Comparison of ENCODE assay signal across 8 cellular contexts in genomic region chr6:160088069-160088773, GRCh38. TPM values are rescaled to one million over a fixed set of nuclear protein-coding genes. Genes with fewer than 3 reads are reported as not detected.
A peak's percentile ranks its signal among the peaks of the same experiment; 100 is the strongest.
DNase-seq lines count a peak whose midpoint lies in the region; ATAC-seq, FAIRE-seq and TF ChIP-seq lines count a peak whose summit lies in the region.

No MANE protein-coding gene starts in this region.

- H3K36me3 Mint-ChIP-seq in stimulated activated naive B cell treated with anti-CD40 and anti-IgM and Interleukin-4, amounts not matched to agents 10 μg/mL and 1 μg/mL and 100 μg/mL, for 72 hours, result peaks cover 60 to 71% of the 10 kb centered on the region in 2 donors

- FAIRE-seq in K562 (lab: Jason Lieb, UNC), result peak; percentile 86

- POLR2A ChIA-PET in K562 (lab: Yijun Ruan, JAX), result interaction anchor here (0.6 to 1.7 kb wide), 9 partner anchors 8 to 365 kb away, joined by 3 to 8 read pairs (median 3); no protein-coding TSS in a partner anchor

- TF ChIP-seq CTCF in K562 (IDR thresholded peaks at IDR 0.05 in 2 of 3, conservative IDR thresholded peaks at IDR 0.05 in 1 of 3; ENCODE audit: insufficient read depth in 2 of 3, low read depth in 1 of 3, low read length in 3 of 3), result peak; percentile 54 to 75 (median 71)

- H3K36me3 ChIP-seq in K562 (ENCODE audit: control insufficient read depth, insufficient read depth, low read length), result peaks cover 94% of the 10 kb centered on the region

- WGBS in K562 (ENCODE audit: insufficient coverage, low coverage, missing lambda C conversion rate), result 86% methylated on average over 13 of the region's 13 CpGs

- H3K27me3 Mint-ChIP-seq in stimulated activated naive B cell treated with anti-CD40 and anti-IgM and Interleukin-4, amounts not matched to agents 10 μg/mL and 1 μg/mL and 100 μg/mL, for 72 hours, result no peaks in the 10 kb centered on the region

- H3K27ac ChIP-seq in K562 (ENCODE audit: extremely low read depth, low read depth, low read length), result no peak overlapping the region

- CTCF ChIA-PET in K562 (lab: Yijun Ruan, JAX; ENCODE audit: low intra/inter-chr PET ratio), result interaction anchor here (0.8 to 0.9 kb wide), 2 partner anchors 367 to 580 kb away, joined by 3 read pairs; no protein-coding TSS in a partner anchor

- H3K27me3 ChIP-seq in K562 (ENCODE audit: control insufficient read depth in 2 of 2, insufficient read depth in 2 of 2, low read length in 2 of 2), result no peaks in the 10 kb centered on the region

- H3K9me3 ChIP-seq in K562 (replicated peaks; ENCODE audit: control insufficient read depth, insufficient read depth, low read depth, low read length), result no peaks in the 10 kb centered on the region

- no peaks in the 10 kb centered on the region for H3K4me1 ChIP-seq in K562 (replicated peaks in 1 of 2; ENCODE audit: control insufficient read depth in 2 of 2, insufficient read depth in 2 of 2, low read length in 2 of 2)

- peaks cover 4% of the 10 kb centered on the region; the same call in 1 of the 2 replicates for H4K20me1 ChIP-seq in K562 (replicated peaks; ENCODE audit: control insufficient read depth, insufficient read depth, low read length)

- TF ChIP-seq RAD21 in K562 (CRISPR knock-in tag; conservative IDR thresholded peaks at IDR 0.05 in 1 of 2, IDR thresholded peaks at IDR 0.05 in 1 of 2), result peak; percentile 37 to 66

- ATAC-seq in K562, result peak; percentile 70
- no peak for ATAC-seq in stimulated activated naive B cell treated with anti-CD40 and anti-IgM and Interleukin-4, amounts not matched to agents 10 μg/mL and 1 μg/mL and 100 μg/mL, for 72 hours (replicated peaks)

- H3K9me3 Mint-ChIP-seq in stimulated activated naive B cell treated with anti-CD40 and anti-IgM and Interleukin-4, amounts not matched to agents 10 μg/mL and 1 μg/mL and 100 μg/mL, for 72 hours, result no peaks in the 10 kb centered on the region

- H3K4me3 Mint-ChIP-seq in stimulated activated naive B cell treated with anti-CD40 and anti-IgM and Interleukin-4, amounts not matched to agents 10 μg/mL and 1 μg/mL and 100 μg/mL, for 72 hours, result no peak overlapping the region

- no peak overlapping the region for H2AFZ ChIP-seq in K562 (ENCODE audit: low read depth, low read length)

- no peak for TF ChIP-seq POLR2A in K562 (conservative IDR thresholded peaks at IDR 0.05)

- in situ Hi-C loops in K562 (cut with MboI), result no loop called here

- H3K4me2 ChIP-seq in K562 (ENCODE audit: insufficient read depth, low read length), result no peak overlapping the region

- H3K9me1 ChIP-seq in K562 (ENCODE audit: control insufficient read depth, insufficient read depth, low read length), result no peaks in the 10 kb centered on the region

- TF ChIP-seq EP300 in K562 (IDR thresholded peaks at IDR 0.05; ENCODE audit: low read length), result no peak

- DNase-seq in EH (ENCODE audit: low read depth), result peak; percentile 88
- peak; percentile 74 for DNase-seq in LHCN-M2 (ENCODE audit: low read depth)
- peak; percentile 43 to 52 (median 46) for DNase-seq in K562 (ENCODE audit: extremely low read depth in 1 of 4, low spot score in 3 of 4)
- DNase-seq in iPS-NIHi7 (ENCODE audit: extremely low spot score), result peak; percentile 82
- no peak for DNase-seq in stimulated activated naive B cell treated with anti-CD40 and anti-IgM and Interleukin-4, amounts not matched to agents 10 μg/mL and 1 μg/mL and 100 μg/mL, for 72 hours
- no peak for DNase-seq in DMS153 treated with DMSO at 0.1 percent for 48 hours (lab: John Stamatoyannopoulos, UW; ENCODE audit: unreplicated experiment)
- DNase-seq in NCI-H146 treated with DMSO at 0.1 percent for 48 hours (lab: John Stamatoyannopoulos, UW; ENCODE audit: unreplicated experiment), result no peak
- no peak for DNase-seq in stimulated activated CD4-positive, alpha-beta T cell treated with anti-CD3 and anti-CD28 coated beads, Interleukin-1b, Interleukin-23, amount 100 ng/mL, for 48 hours

- peaks cover 3 to 15% of the 10 kb centered on the region in 2 donors for H3K4me1 Mint-ChIP-seq in stimulated activated naive B cell treated with anti-CD40 and anti-IgM and Interleukin-4, amounts not matched to agents 10 μg/mL and 1 μg/mL and 100 μg/mL, for 72 hours

- H3K27ac Mint-ChIP-seq in stimulated activated naive B cell treated with anti-CD40 and anti-IgM and Interleukin-4, amounts not matched to agents 10 μg/mL and 1 μg/mL and 100 μg/mL, for 72 hours, result peak overlapping the region; percentile 14

- no peaks in the 10 kb centered on the region for H3K79me2 ChIP-seq in K562 (ENCODE audit: control insufficient read depth, insufficient read depth, low read length)

- H3K4me3 ChIP-seq in K562, result no peak overlapping the region

- no peak overlapping the region for H3K9ac ChIP-seq in K562 (ENCODE audit: insufficient read depth in 1 of 2, low read depth in 2 of 2, low read length in 2 of 2)

- BruUV-seq in K562 (replicated peaks; lab: Mats Ljungman, UMichigan), result no TSS peak

- intact Hi-C loops in K562 (cut with micrococcal nuclease), result loop anchor here (1.0 to 5.0 kb wide), 2 partner anchors 15 to 369 kb away; no protein-coding TSS in a partner anchor

TF ChIP-seq in K562, 482 proteins besides CTCF, POLR2A, EP300 and RAD21:
- TF ChIP-seq RCOR1 (IDR thresholded peaks at IDR 0.05; ENCODE audit: borderline replicate concordance in 1 of 2, low read depth in 2 of 2, low read length in 2 of 2) (0 out of 4 replicates have a peak, but pooled peaks of 1 of the 2 experiments have one; percentile 13), NFYB (IDR thresholded peaks at IDR 0.05; ENCODE audit: extremely low read depth, insufficient read length) (no peak), SMC3 (conservative IDR thresholded peaks at IDR 0.05; ENCODE audit: insufficient read depth, low read depth, low read length) (peak; percentile 57), ZEB2 (IDR thresholded peaks at IDR 0.05) (no peak), MXD1 (CRISPR knock-in tag; IDR thresholded peaks at IDR 0.05; ENCODE audit: borderline replicate concordance, poor library complexity, severe bottlenecking) (no peak)

RNA-seq across cellular contexts. Expression of gene SLC22A1, which starts 33.4 kb away (rescaled TPM):
- total RNA-seq in LHCN-M2 (2014; rRNA removed), result 0.17 and 0.19 TPM in 2 replicates
- 0.30 TPM for polyA plus RNA-seq in LHCN-M2 (2012)
- total RNA-seq in K562 (2011; cell fraction: chromatin; rRNA removed; ENCODE audit: low replicate concordance), result 0.86 and 0.93 TPM in 2 replicates
- total RNA-seq in K562 (2011; cell fraction: nucleolus; rRNA removed), result 0.67 and 0.79 TPM in 2 replicates
- total RNA-seq in K562 (2011; cell fraction: nucleoplasm; rRNA removed), result 1.5 and 1.9 TPM in 2 replicates
- total RNA-seq in K562 (2014; rRNA removed), result 0.37 TPM in 1 of 2 replicates, not detected in the other
- 0.18 and 0.19 TPM in 2 replicates for total RNA-seq in K562 (2014; rRNA removed; fragmentation: Illumina TruSeq; extraction: Trizol)
- total RNA-seq in K562 (2015; rRNA removed; fragmentation: Illumina TruSeq; extraction: Trizol), result 0.33 and 0.45 TPM in 2 replicates
- 0.54 and 0.60 TPM in 2 replicates for total RNA-seq in K562 (2021)
- 0.08 and 0.26 TPM in 2 replicates for polyA plus RNA-seq in K562 (2011; rRNA removed)
- polyA plus RNA-seq in K562 (2011; cell fraction: cytosol; rRNA removed), result 0.18 TPM in 1 of 2 replicates, not detected in the other
- 0.60 and 0.74 TPM in 2 replicates for polyA plus RNA-seq in K562 (2011; cell fraction: nucleus; rRNA removed)
- 0.14 and 0.25 TPM in 2 replicates for polyA plus RNA-seq in K562 (2012)
- 0.12 TPM in 1 of 2 replicates, not detected in the other for polyA plus RNA-seq in K562 (2014; fragmentation: Illumina TruSeq; extraction: Trizol)
- under 1 TPM in 1 of 2 experiments, not detected in 1; 0.11 TPM for polyA plus RNA-seq in K562 (2014; fragmentation: Nextera tagmentation; extraction: Ambion mirVana)
- 0.24 TPM in 1 of 2 replicates, not detected in the other for polyA plus RNA-seq in K562 (2014; rRNA removed)
- 0.33 and 0.56 TPM in 2 replicates for polyA minus RNA-seq in K562 (2011; rRNA and poly(A)+ RNA removed)
- not detected in 2 replicates for polyA minus RNA-seq in K562 (2011; cell fraction: cytosol; rRNA and poly(A)+ RNA removed)
- polyA minus RNA-seq in K562 (2011; cell fraction: nucleus; rRNA and poly(A)+ RNA removed), result 0.67 TPM in 2 replicates

Comparison
In these comparisons a context has a peak if more than half of its experiments do, and no peak if none do; other contexts are left out.
1. DNase-seq: peak in EH (single experiment), LHCN-M2 (single experiment), K562 (4 of 4) and iPS-NIHi7 (single experiment); none in stimulated activated naive B cell treated with anti-CD40 and anti-IgM and Interleukin-4, amounts not matched to agents 10 μg/mL and 1 μg/mL and 100 μg/mL, for 72 hours (single experiment), DMS153 treated with DMSO at 0.1 percent for 48 hours (single experiment), NCI-H146 treated with DMSO at 0.1 percent for 48 hours (single experiment) and stimulated activated CD4-positive, alpha-beta T cell treated with anti-CD3 and anti-CD28 coated beads, Interleukin-1b, Interleukin-23, amount 100 ng/mL, for 48 hours (single experiment).